In genomic region chr2:44169155-44169898, GRCh38 we compare ENCODE assay signal across 8 cellular contexts. TPM values are rescaled to one million over a fixed set of nuclear protein-coding genes. Genes with fewer than 3 reads are reported as not detected.
DNase-seq lines count a peak whose midpoint lies in the region; ATAC-seq and TF ChIP-seq lines count a peak whose summit lies in the region.

No MANE protein-coding gene starts in this region.

- TF ChIP-seq CTCF in esophagus muscularis mucosa (IDR thresholded peaks at IDR 0.05), result no peak
- no peak for TF ChIP-seq CTCF in testis (IDR thresholded peaks at IDR 0.05)

- H3K4me1 ChIP-seq in esophagus muscularis mucosa, result peaks cover 16 to 42% (median 35%) of the 10 kb centered on the region in 4 donors
- peaks cover 11% of the 10 kb centered on the region for H3K4me1 ChIP-seq in muscle layer of colon (ENCODE audit: insufficient read depth, low read length)
- peaks cover 8% of the 10 kb centered on the region for H3K4me1 ChIP-seq in testis

- peak overlapping the region; percentile 75 to 97 (median 94) for H3K4me3 ChIP-seq in esophagus muscularis mucosa
- peak overlapping the region; percentile 76 to 97 for H3K4me3 ChIP-seq in muscle layer of colon (ENCODE audit: low read depth in 1 of 2, low read length in 2 of 2)
- peak overlapping the region; percentile 94 to 98 for H3K4me3 ChIP-seq in testis

- H3K36me3 ChIP-seq in esophagus muscularis mucosa, result no peaks in the 10 kb centered on the region
- no peaks in the 10 kb centered on the region for H3K36me3 ChIP-seq in muscle layer of colon (ENCODE audit: insufficient read depth, low read length)
- no peaks in the 10 kb centered on the region for H3K36me3 ChIP-seq in testis (ENCODE audit: low read depth, missing control alignments)

- DNase-seq in NCI-H524 (lab: John Stamatoyannopoulos, UW) (peak; percentile 37 to 54), NCI-H524 treated with DMSO at 0.1 percent for 48 hours (lab: John Stamatoyannopoulos, UW) (no peak), NOMO-1 treated with DMSO at 0.1 percent for 48 hours (lab: John Stamatoyannopoulos, UW; ENCODE audit: unreplicated experiment) (peak; percentile 85), activated T-cell treated with anti-CD3 and anti-CD28 coated beads for 4 hours (peak; percentile 14), esophagus muscularis mucosa (ENCODE audit: extremely low spot score) (no peak), testis (peak; percentile 49)

- intact Hi-C loops in esophagus muscularis mucosa (cut with DNase I) (loop anchor here (5.0 kb wide), 2 partner anchors 77 to 193 kb away; partner anchors contain the start of genes CAMKMT and PREPL), testis (cut with DNase I; ENCODE audit: low total_unique reads) (no loop called here)

- H3K9me3 ChIP-seq in esophagus muscularis mucosa, result no peaks in the 10 kb centered on the region
- no peaks in the 10 kb centered on the region for H3K9me3 ChIP-seq in muscle layer of colon (ENCODE audit: low read length)
- no peaks in the 10 kb centered on the region for H3K9me3 ChIP-seq in testis

- TF ChIP-seq EP300 in esophagus muscularis mucosa (IDR thresholded peaks at IDR 0.05), result no peak

- ATAC-seq in HG02884 (IDR thresholded peaks at IDR 0.05; ENCODE audit: unreplicated experiment), result peak; percentile 13

- H3K27me3 ChIP-seq in esophagus muscularis mucosa (peaks cover 0 to 5% (median 0%) of the 10 kb centered on the region in 4 donors), muscle layer of colon (ENCODE audit: control insufficient read depth in 1 of 2, insufficient read depth in 2 of 2, low read length in 2 of 2) (no peaks in the 10 kb centered on the region), testis (no peaks in the 10 kb centered on the region)

- peak overlapping the region; percentile 72 for H3K9ac ChIP-seq in muscle layer of colon (ENCODE audit: low read length)

- WGBS in esophagus muscularis mucosa, result 0% methylated on average over 16 of the region's 54 CpGs
- 0% methylated on average over 16 to 41 of the region's 54 CpGs for WGBS in testis, 2 donors

- no peak for TF ChIP-seq POLR2A in esophagus muscularis mucosa (IDR thresholded peaks at IDR 0.05; ENCODE audit: low read depth)
- no peak for TF ChIP-seq POLR2A in testis (IDR thresholded peaks at IDR 0.05)

- H3K27ac ChIP-seq in esophagus muscularis mucosa (replicated peaks in 1 of 4), result peak overlapping the region; percentile 93 to 99 (median 99)
- peak overlapping the region; percentile 87 for H3K27ac ChIP-seq in muscle layer of colon (ENCODE audit: low read depth, low read length)
- H3K27ac ChIP-seq in testis, result peak overlapping the region; percentile 97 to 98

RNA-seq across cellular contexts. Expression of gene PPM1B, which starts 0.7 kb away (rescaled TPM):
- total RNA-seq in esophagus muscularis mucosa, result 10 to 100 TPM; 61.4 to 92.7 (median 75.8) TPM
- 10 to 100 TPM; 49.9 to 64.6 TPM for total RNA-seq in testis
- 50.7 TPM for polyA plus RNA-seq in testis (ENCODE audit: insufficient read depth, low read depth, low replicate concordance)

Comparison
In these comparisons a context has a peak if more than half of its experiments do, and no peak if none do; other contexts are left out.
1. DNase-seq: peak in NCI-H524 (2 of 2), NOMO-1 treated with DMSO at 0.1 percent for 48 hours (single experiment), activated T-cell treated with anti-CD3 and anti-CD28 coated beads for 4 hours (single experiment) and testis (single experiment); none in NCI-H524 treated with DMSO at 0.1 percent for 48 hours (single experiment) and esophagus muscularis mucosa (single experiment).
2. Peak in every context shown above with its lines, with median percentiles within 50 percentile points of each other: H3K27ac ChIP-seq and H3K4me3 ChIP-seq.